In the genomic region with DNA sequence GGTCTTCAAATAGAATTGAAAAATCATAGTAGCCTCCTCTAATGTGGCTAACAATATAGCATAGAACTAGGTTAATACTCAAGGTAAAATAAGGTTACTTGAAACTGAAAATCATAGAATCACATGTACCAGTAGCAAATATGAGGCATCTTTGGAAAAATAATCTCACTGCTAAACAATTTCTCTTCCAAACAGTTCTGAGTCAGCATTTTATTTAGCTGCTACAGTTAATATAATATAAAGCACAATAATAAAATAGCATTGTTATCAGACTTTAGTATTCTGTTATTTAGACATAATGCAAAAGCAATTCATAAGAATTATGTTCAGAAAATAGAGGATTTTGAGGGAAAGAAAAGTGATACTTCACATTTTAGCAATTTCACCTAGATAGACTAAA, we compare ENCODE assay signal across 18 cellular contexts. TPM values are rescaled to one million over a fixed set of nuclear protein-coding genes. Genes with fewer than 3 reads are reported as not detected.
DNase-seq lines count a peak whose midpoint lies in the region; ATAC-seq, FAIRE-seq and TF ChIP-seq lines count a peak whose summit lies in the region.
"Had no signal": no experiment of that assay in that cellular context is flagged by ENCODE, and none has a peak within 500 bp of the region (broad histone marks: within the 10 kb centered on the region; RNA-seq: fewer than 3 reads in every experiment).

No MANE protein-coding gene starts in this region.

- TF ChIP-seq RAD21 in HepG2 (CRISPR knock-in tag; IDR thresholded peaks at IDR 0.05) (no peak), K562 (CRISPR knock-in tag; conservative IDR thresholded peaks at IDR 0.05 in 1 of 2, IDR thresholded peaks at IDR 0.05 in 1 of 2) (no peak)

- H3K4me2 ChIP-seq in HepG2 (ENCODE audit: low read depth, low read length) (no peak overlapping the region), K562 (ENCODE audit: insufficient read depth, low read length) (no peak overlapping the region)

- no peaks in the 10 kb centered on the region for H4K20me1 ChIP-seq in HepG2 (ENCODE audit: insufficient read depth, low read length)
- H4K20me1 ChIP-seq in K562 (replicated peaks; ENCODE audit: control insufficient read depth, insufficient read depth, low read length): no peaks in the 10 kb centered on the region

- H3K9me3 ChIP-seq in HepG2 (ENCODE audit: low read length) (no peaks in the 10 kb centered on the region), right lobe of liver (no peaks in the 10 kb centered on the region), T-helper 17 cell (ENCODE audit: control insufficient read depth, low read length, poor library complexity, severe bottlenecking) (no peaks in the 10 kb centered on the region), K562 (replicated peaks; ENCODE audit: control insufficient read depth, insufficient read depth, low read depth, low read length) (no peaks in the 10 kb centered on the region)

- CTCF ChIA-PET in HepG2 (lab: Yijun Ruan, JAX; ENCODE audit: low intra/inter-chr PET ratio, low total read pairs): no interaction called here
- CTCF ChIA-PET in K562 (lab: Yijun Ruan, JAX; ENCODE audit: low intra/inter-chr PET ratio): no interaction called here
- CTCF ChIA-PET in activated CD8-positive, alpha-beta memory T cell treated with anti-CD3 and anti-CD28 coated beads, Interleukin-2, amount 10 ng/mL, durations not matched to agents 7 days and 5 days (lab: Charles Lee): interaction anchor here (1.3 kb wide), 1 partner anchor 13 kb away, joined by 3 read pairs; no protein-coding TSS in a partner anchor

- in situ Hi-C loops in HepG2 (cut with HindIII; ENCODE audit: extremely low pct_ligation_motif_present, low pct_unique_long_range_greater_than_20kb) (no loop called here), K562 (cut with MboI) (loop anchor here (10.0 kb wide), 1 partner anchor 1396 kb away; no protein-coding TSS in a partner anchor)

- H3K27ac ChIP-seq in HepG2 (ENCODE audit: extremely low read length, insufficient read depth, low read length) (no peak overlapping the region), right lobe of liver (no peak overlapping the region), K562 (ENCODE audit: extremely low read depth, low read depth, low read length) (no peak overlapping the region)
- H3K27ac ChIP-seq: 22Rv1, GM23248 had no signal

- no peak overlapping the region for H3K4me3 Mint-ChIP-seq in T-helper 17 cell
- H3K4me3 Mint-ChIP-seq in activated T-cell treated with anti-CD3 and anti-CD28 coated beads, Interleukin-2, amount 50 U/mL, for 24 hours: no peak overlapping the region
- H3K4me3 Mint-ChIP-seq in activated CD8-positive, alpha-beta memory T cell treated with anti-CD3 and anti-CD28 coated beads, Interleukin-2, amount 10 ng/mL, durations not matched to agents 7 days and 5 days: no peak overlapping the region
- H3K4me3 Mint-ChIP-seq: CD4-positive, alpha-beta memory T cell had no signal

- peak overlapping the region; percentile 2 for H3K27ac Mint-ChIP-seq in T-helper 17 cell
- H3K27ac Mint-ChIP-seq in activated T-cell treated with anti-CD3 and anti-CD28 coated beads, Interleukin-2, amount 50 U/mL, for 24 hours: no peak overlapping the region
- no peak overlapping the region for H3K27ac Mint-ChIP-seq in activated CD8-positive, alpha-beta memory T cell treated with anti-CD3 and anti-CD28 coated beads, Interleukin-2, amount 10 ng/mL, durations not matched to agents 7 days and 5 days

- intact Hi-C loops in HepG2 (cut with micrococcal nuclease; ENCODE audit: unreplicated experiment): no loop called here
- intact Hi-C loops in right lobe of liver (cut with DNase I): no loop called here
- intact Hi-C loops in K562 (cut with micrococcal nuclease): no loop called here

- H3K9me3 Mint-ChIP-seq in activated T-cell treated with anti-CD3 and anti-CD28 coated beads, Interleukin-2, amount 50 U/mL, for 24 hours: no peaks in the 10 kb centered on the region
- H3K9me3 Mint-ChIP-seq in activated CD8-positive, alpha-beta memory T cell treated with anti-CD3 and anti-CD28 coated beads, Interleukin-2, amount 10 ng/mL, durations not matched to agents 7 days and 5 days (ENCODE audit: low read depth): no peaks in the 10 kb centered on the region
- H3K9me3 Mint-ChIP-seq: CD4-positive, alpha-beta memory T cell had no signal

- H3K9me1 ChIP-seq in K562 (ENCODE audit: control insufficient read depth, insufficient read depth, low read length): no peaks in the 10 kb centered on the region

- peaks cover 5% of the 10 kb centered on the region for H3K4me1 Mint-ChIP-seq in T-helper 17 cell
- peaks cover 6% of the 10 kb centered on the region for H3K4me1 Mint-ChIP-seq in activated T-cell treated with anti-CD3 and anti-CD28 coated beads, Interleukin-2, amount 50 U/mL, for 24 hours (ENCODE audit: low read depth)
- peaks cover 2% of the 10 kb centered on the region for H3K4me1 Mint-ChIP-seq in activated CD8-positive, alpha-beta memory T cell treated with anti-CD3 and anti-CD28 coated beads, Interleukin-2, amount 10 ng/mL, durations not matched to agents 7 days and 5 days

- BruUV-seq in HepG2 (replicated peaks; lab: Mats Ljungman, UMichigan) (no TSS peak), K562 (replicated peaks; lab: Mats Ljungman, UMichigan) (no TSS peak)

- no peak overlapping the region for H3K9ac ChIP-seq in HepG2 (ENCODE audit: insufficient read depth, low read depth, low read length)
- no peak overlapping the region for H3K9ac ChIP-seq in K562 (ENCODE audit: insufficient read depth in 1 of 2, low read depth in 2 of 2, low read length in 2 of 2)
- H3K9ac ChIP-seq: GM23248 had no signal

- H2AFZ ChIP-seq in HepG2 (ENCODE audit: low read length): no peak overlapping the region
- H2AFZ ChIP-seq in K562 (ENCODE audit: low read depth, low read length): no peak overlapping the region
- H2AFZ ChIP-seq: GM23248 had no signal

- POLR2A ChIA-PET in HepG2 (lab: Yijun Ruan, JAX) (no interaction called here), K562 (lab: Yijun Ruan, JAX) (no interaction called here)

- no peak overlapping the region for H3K4me3 ChIP-seq in HepG2 (replicated peaks in 1 of 3; ENCODE audit: insufficient read depth in 1 of 3, low read depth in 2 of 3, low read length in 3 of 3)
- no peak overlapping the region for H3K4me3 ChIP-seq in right lobe of liver
- H3K4me3 ChIP-seq in K562: no peak overlapping the region
- H3K4me3 ChIP-seq: GM23248 had no signal

- TF ChIP-seq POLR2A in HepG2 (IDR thresholded peaks at IDR 0.05; ENCODE audit: insufficient read depth in 1 of 2, low read depth in 2 of 2, low read length in 2 of 2): no peak
- no peak for TF ChIP-seq POLR2A in right lobe of liver (IDR thresholded peaks at IDR 0.05)
- no peak for TF ChIP-seq POLR2A in K562 (conservative IDR thresholded peaks at IDR 0.05)

- H3K27me3 ChIP-seq in HepG2 (ENCODE audit: control insufficient read depth in 1 of 2, insufficient read depth in 2 of 2, low read length in 2 of 2) (no peaks in the 10 kb centered on the region), right lobe of liver (no peaks in the 10 kb centered on the region), K562 (ENCODE audit: control insufficient read depth in 2 of 2, insufficient read depth in 2 of 2, low read length in 2 of 2) (no peaks in the 10 kb centered on the region)

- H3K79me2 ChIP-seq in HepG2 (ENCODE audit: insufficient read depth, low read length) (no peaks in the 10 kb centered on the region), K562 (ENCODE audit: control insufficient read depth, insufficient read depth, low read length) (no peaks in the 10 kb centered on the region)

- no peaks in the 10 kb centered on the region for H3K27me3 Mint-ChIP-seq in T-helper 17 cell
- H3K27me3 Mint-ChIP-seq in activated T-cell treated with anti-CD3 and anti-CD28 coated beads, Interleukin-2, amount 50 U/mL, for 24 hours: no peaks in the 10 kb centered on the region
- H3K27me3 Mint-ChIP-seq in activated CD8-positive, alpha-beta memory T cell treated with anti-CD3 and anti-CD28 coated beads, Interleukin-2, amount 10 ng/mL, durations not matched to agents 7 days and 5 days: no peaks in the 10 kb centered on the region
- H3K27me3 Mint-ChIP-seq: CD4-positive, alpha-beta memory T cell had no signal

- ATAC-seq in HepG2: no peak
- no peak for ATAC-seq in right lobe of liver
- no peak for ATAC-seq in T-helper 17 cell
- no peak for ATAC-seq in K562
- ATAC-seq in HG02763 (IDR thresholded peaks at IDR 0.05; ENCODE audit: unreplicated experiment): no peak
- no peak for ATAC-seq in activated CD8-positive, alpha-beta memory T cell treated with anti-CD3 and anti-CD28 coated beads, Interleukin-2, amount 10 ng/mL, durations not matched to agents 7 days and 5 days

- no peak for TF ChIP-seq EP300 in HepG2 (IDR thresholded peaks at IDR 0.05; ENCODE audit: low read depth in 2 of 2, low read length in 2 of 2)
- no peak for TF ChIP-seq EP300 in HepG2 (CRISPR knock-in tag; IDR thresholded peaks at IDR 0.05; ENCODE audit: borderline replicate concordance)
- TF ChIP-seq EP300 in K562 (IDR thresholded peaks at IDR 0.05; ENCODE audit: low read length): no peak

- FAIRE-seq in HepG2 (lab: Jason Lieb, UNC): no peak
- FAIRE-seq in K562 (lab: Jason Lieb, UNC): no peak
- FAIRE-seq: H1 had no signal

- no peak for DNase-seq in HepG2 (ENCODE audit: low spot score)
- no peak for DNase-seq in right lobe of liver
- no peak for DNase-seq in T-helper 17 cell
- no peak for DNase-seq in K562 (ENCODE audit: extremely low read depth in 1 of 4, low spot score in 3 of 4)
- no peak for DNase-seq in activated T-cell treated with anti-CD3 and anti-CD28 coated beads, Interleukin-2, amount 50 U/mL, for 24 hours
- DNase-seq in activated CD8-positive, alpha-beta memory T cell treated with anti-CD3 and anti-CD28 coated beads, Interleukin-2, amount 10 ng/mL, durations not matched to agents 7 days and 5 days: no peak
- DNase-seq: C1 segment of cervical spinal cord; Calu3; CD4-positive, alpha-beta memory T cell; COR-L47; DMS153; DND-41; GM23248; H7; HCEC 1CT had no signal

- H3K36me3 Mint-ChIP-seq in T-helper 17 cell (ENCODE audit: low read depth): no peaks in the 10 kb centered on the region
- H3K36me3 Mint-ChIP-seq in activated T-cell treated with anti-CD3 and anti-CD28 coated beads, Interleukin-2, amount 50 U/mL, for 24 hours (ENCODE audit: low read depth): peaks cover 77% of the 10 kb centered on the region
- peaks cover 49% of the 10 kb centered on the region for H3K36me3 Mint-ChIP-seq in activated CD8-positive, alpha-beta memory T cell treated with anti-CD3 and anti-CD28 coated beads, Interleukin-2, amount 10 ng/mL, durations not matched to agents 7 days and 5 days

- TF ChIP-seq CTCF in HepG2 (CRISPR knock-in tag; IDR thresholded peaks at IDR 0.05) (no peak), right lobe of liver (IDR thresholded peaks at IDR 0.05) (no peak), K562 (IDR thresholded peaks at IDR 0.05 in 2 of 3, conservative IDR thresholded peaks at IDR 0.05 in 1 of 3; ENCODE audit: insufficient read depth in 2 of 3, low read depth in 1 of 3, low read length in 3 of 3) (no peak)

- H3K36me3 ChIP-seq in HepG2 (replicated peaks in 1 of 2; ENCODE audit: control insufficient read depth in 1 of 2, insufficient read depth in 2 of 2, low read length in 2 of 2) (peaks cover 9 to 33% of the 10 kb centered on the region in 2 experiments), right lobe of liver (peaks cover 0 to 20% (median 0%) of the 10 kb centered on the region in 4 donors), K562 (ENCODE audit: control insufficient read depth, insufficient read depth, low read length) (peaks cover 24% of the 10 kb centered on the region; the same call in 2 of the 3 replicates)

- no peaks in the 10 kb centered on the region for H3K4me1 ChIP-seq in HepG2 (ENCODE audit: insufficient read depth, low read length)
- H3K4me1 ChIP-seq in right lobe of liver: no peaks in the 10 kb centered on the region
- H3K4me1 ChIP-seq in K562 (replicated peaks in 1 of 2; ENCODE audit: control insufficient read depth in 2 of 2, insufficient read depth in 2 of 2, low read length in 2 of 2): no peaks in the 10 kb centered on the region

RNA-seq across cellular contexts. Expression of gene ERO1A, which starts 35.0 kb away (rescaled TPM):
- total RNA-seq in HepG2 (2016; rRNA removed; fragmentation: Illumina TruSeq; extraction: Trizol) (39.5 and 60.3 TPM in 2 replicates), right lobe of liver (100 to 1,000 TPM in 1 of 6 experiments, 10 to 100 TPM in 5; 31.2 to 162 (median 37.9) TPM), T-helper 17 cell (10 to 100 TPM; 90.6 to 92.6 TPM), K562 (2014; rRNA removed) (27.6 and 31.8 TPM in 2 replicates), K562 (2014; rRNA removed; fragmentation: Illumina TruSeq; extraction: Trizol) (30.9 and 33.5 TPM in 2 replicates), K562 (2015; rRNA removed; fragmentation: Illumina TruSeq; extraction: Trizol) (33.9 and 37.1 TPM in 2 replicates), K562 (2021) (41.4 and 46.2 TPM in 2 replicates)
- 11.0 and 16.4 TPM in 2 replicates for total RNA-seq in HepG2 (2016; cell fraction: cytosol; rRNA removed; fragmentation: Illumina TruSeq; extraction: Trizol; ENCODE audit: low read depth)
- total RNA-seq in HepG2 (2016; cell fraction: insoluble cytoplasmic fraction; rRNA removed; fragmentation: Illumina TruSeq; extraction: Trizol): 39.4 and 62.3 TPM in 2 replicates
- 36.2 and 41.2 TPM in 2 replicates for total RNA-seq in HepG2 (2016; cell fraction: membrane; rRNA removed; fragmentation: Illumina TruSeq; extraction: Trizol)
- total RNA-seq in HepG2 (2016; cell fraction: nucleus; rRNA removed; fragmentation: Illumina TruSeq; extraction: Trizol): 68.5 and 75.0 TPM in 2 replicates
- polyA plus RNA-seq in HepG2 (2011; rRNA removed) (110 and 137 TPM in 2 replicates), K562 (2011; rRNA removed) (40.9 and 44.6 TPM in 2 replicates), K562 (2014; fragmentation: Illumina TruSeq; extraction: Trizol) (19.9 and 25.1 TPM in 2 replicates), K562 (2014; fragmentation: Nextera tagmentation; extraction: Ambion mirVana) (10 to 100 TPM; 11.0 to 22.3 TPM), K562 (2014; rRNA removed) (23.9 and 27.2 TPM in 2 replicates)
- polyA plus RNA-seq in HepG2 (2011; cell fraction: cytosol; rRNA removed): 61.7 and 85.2 TPM in 2 replicates
- 36.3 and 40.5 TPM in 2 replicates for polyA plus RNA-seq in HepG2 (2011; cell fraction: nucleus; rRNA removed)
- polyA plus RNA-seq in HepG2 (2012): 77.7 and 120 TPM in 2 replicates
- polyA plus RNA-seq in HepG2 (2016; cell fraction: cytosol; fragmentation: Illumina TruSeq; extraction: Trizol; ENCODE audit: low read depth): 10.9 and 16.5 TPM in 2 replicates
- 34.8 and 35.0 TPM in 2 replicates for polyA plus RNA-seq in HepG2 (2016; cell fraction: insoluble cytoplasmic fraction; fragmentation: Illumina TruSeq; extraction: Trizol; ENCODE audit: low read depth)
- 19.1 and 21.8 TPM in 2 replicates for polyA plus RNA-seq in HepG2 (2016; cell fraction: membrane; fragmentation: Illumina TruSeq; extraction: Trizol; ENCODE audit: low read depth)
- polyA plus RNA-seq in HepG2 (2016; cell fraction: nucleus; fragmentation: Illumina TruSeq; extraction: Trizol; ENCODE audit: insufficient read depth, low read depth): 70.3 and 77.8 TPM in 2 replicates
- 16.0 and 42.3 TPM in 2 replicates for polyA minus RNA-seq in HepG2 (2011; rRNA and poly(A)+ RNA removed; ENCODE audit: low replicate concordance)
- polyA minus RNA-seq in HepG2 (2011; cell fraction: cytosol; rRNA and poly(A)+ RNA removed): 97.0 and 156 TPM in 2 replicates
- polyA minus RNA-seq in HepG2 (2011; cell fraction: nucleus; rRNA and poly(A)+ RNA removed): 90.4 and 99.5 TPM in 2 replicates
- 44.4 and 105 TPM in 2 replicates for total RNA-seq in K562 (2011; cell fraction: chromatin; rRNA removed; ENCODE audit: low replicate concordance)
- total RNA-seq in K562 (2011; cell fraction: nucleolus; rRNA removed): 25.5 and 28.2 TPM in 2 replicates
- total RNA-seq in K562 (2011; cell fraction: nucleoplasm; rRNA removed): 50.2 and 68.8 TPM in 2 replicates
- 14.1 and 25.6 TPM in 2 replicates for polyA plus RNA-seq in K562 (2011; cell fraction: cytosol; rRNA removed)
- 7.9 and 12.7 TPM in 2 replicates for polyA plus RNA-seq in K562 (2011; cell fraction: nucleus; rRNA removed)
- 17.0 and 18.1 TPM in 2 replicates for polyA plus RNA-seq in K562 (2012)
- polyA minus RNA-seq in K562 (2011; rRNA and poly(A)+ RNA removed): 45.9 and 55.6 TPM in 2 replicates
- 19.6 and 35.3 TPM in 2 replicates for polyA minus RNA-seq in K562 (2011; cell fraction: cytosol; rRNA and poly(A)+ RNA removed)
- polyA minus RNA-seq in K562 (2011; cell fraction: nucleus; rRNA and poly(A)+ RNA removed): 10.8 and 17.7 TPM in 2 replicates
- 100 to 1,000 TPM; 167 to 183 TPM for total RNA-seq in activated CD8-positive, alpha-beta memory T cell treated with anti-CD3 and anti-CD28 coated beads, Interleukin-2, amount 10 ng/mL, durations not matched to agents 7 days and 5 days

RNA-seq across cellular contexts. Expression of gene PSMC6, which starts 46.7 kb away (rescaled TPM):
- total RNA-seq in HepG2 (2016; rRNA removed; fragmentation: Illumina TruSeq; extraction: Trizol) (210 and 318 TPM in 2 replicates), right lobe of liver (10 to 100 TPM; 40.7 to 63.0 (median 51.3) TPM), T-helper 17 cell (100 to 1,000 TPM; 110 to 117 TPM), K562 (2014; rRNA removed) (106 and 130 TPM in 2 replicates), K562 (2014; rRNA removed; fragmentation: Illumina TruSeq; extraction: Trizol) (182 and 213 TPM in 2 replicates), K562 (2015; rRNA removed; fragmentation: Illumina TruSeq; extraction: Trizol) (204 and 218 TPM in 2 replicates), K562 (2021) (85.9 and 91.4 TPM in 2 replicates)
- total RNA-seq in HepG2 (2016; cell fraction: cytosol; rRNA removed; fragmentation: Illumina TruSeq; extraction: Trizol; ENCODE audit: low read depth): 30.8 and 32.7 TPM in 2 replicates
- total RNA-seq in HepG2 (2016; cell fraction: insoluble cytoplasmic fraction; rRNA removed; fragmentation: Illumina TruSeq; extraction: Trizol): 209 and 319 TPM in 2 replicates
- total RNA-seq in HepG2 (2016; cell fraction: membrane; rRNA removed; fragmentation: Illumina TruSeq; extraction: Trizol): 43.6 and 56.6 TPM in 2 replicates
- total RNA-seq in HepG2 (2016; cell fraction: nucleus; rRNA removed; fragmentation: Illumina TruSeq; extraction: Trizol): 147 and 149 TPM in 2 replicates
- polyA plus RNA-seq in HepG2 (2011; rRNA removed) (67.6 and 90.0 TPM in 2 replicates), K562 (2011; rRNA removed) (110 and 165 TPM in 2 replicates), K562 (2014; fragmentation: Illumina TruSeq; extraction: Trizol) (180 and 209 TPM in 2 replicates), K562 (2014; fragmentation: Nextera tagmentation; extraction: Ambion mirVana) (100 to 1,000 TPM; 214 to 224 TPM), K562 (2014; rRNA removed) (138 and 153 TPM in 2 replicates)
- polyA plus RNA-seq in HepG2 (2011; cell fraction: cytosol; rRNA removed): 24.7 and 40.4 TPM in 2 replicates
- 53.1 and 74.3 TPM in 2 replicates for polyA plus RNA-seq in HepG2 (2011; cell fraction: nucleus; rRNA removed)
- 74.5 and 94.0 TPM in 2 replicates for polyA plus RNA-seq in HepG2 (2012)
- polyA plus RNA-seq in HepG2 (2016; cell fraction: cytosol; fragmentation: Illumina TruSeq; extraction: Trizol; ENCODE audit: low read depth): 13.4 and 15.5 TPM in 2 replicates
- 268 and 281 TPM in 2 replicates for polyA plus RNA-seq in HepG2 (2016; cell fraction: insoluble cytoplasmic fraction; fragmentation: Illumina TruSeq; extraction: Trizol; ENCODE audit: low read depth)
- 23.4 and 27.8 TPM in 2 replicates for polyA plus RNA-seq in HepG2 (2016; cell fraction: membrane; fragmentation: Illumina TruSeq; extraction: Trizol; ENCODE audit: low read depth)
- 186 and 191 TPM in 2 replicates for polyA plus RNA-seq in HepG2 (2016; cell fraction: nucleus; fragmentation: Illumina TruSeq; extraction: Trizol; ENCODE audit: insufficient read depth, low read depth)
- 23.9 and 42.3 TPM in 2 replicates for polyA minus RNA-seq in HepG2 (2011; rRNA and poly(A)+ RNA removed; ENCODE audit: low replicate concordance)
- polyA minus RNA-seq in HepG2 (2011; cell fraction: cytosol; rRNA and poly(A)+ RNA removed): 40.4 and 47.9 TPM in 2 replicates
- polyA minus RNA-seq in HepG2 (2011; cell fraction: nucleus; rRNA and poly(A)+ RNA removed): 156 and 191 TPM in 2 replicates
- 73.2 and 194 TPM in 2 replicates for total RNA-seq in K562 (2011; cell fraction: chromatin; rRNA removed; ENCODE audit: low replicate concordance)
- 41.5 and 55.9 TPM in 2 replicates for total RNA-seq in K562 (2011; cell fraction: nucleolus; rRNA removed)
- 90.8 and 128 TPM in 2 replicates for total RNA-seq in K562 (2011; cell fraction: nucleoplasm; rRNA removed)
- polyA plus RNA-seq in K562 (2011; cell fraction: cytosol; rRNA removed): 18.4 and 48.7 TPM in 2 replicates
- 40.3 and 61.3 TPM in 2 replicates for polyA plus RNA-seq in K562 (2011; cell fraction: nucleus; rRNA removed)
- polyA plus RNA-seq in K562 (2012): 67.7 and 85.2 TPM in 2 replicates
- polyA minus RNA-seq in K562 (2011; rRNA and poly(A)+ RNA removed): 149 and 164 TPM in 2 replicates
- 44.8 and 53.0 TPM in 2 replicates for polyA minus RNA-seq in K562 (2011; cell fraction: cytosol; rRNA and poly(A)+ RNA removed)
- 52.0 and 99.1 TPM in 2 replicates for polyA minus RNA-seq in K562 (2011; cell fraction: nucleus; rRNA and poly(A)+ RNA removed)
- 10 to 100 TPM; 77.3 to 92.4 TPM for total RNA-seq in activated CD8-positive, alpha-beta memory T cell treated with anti-CD3 and anti-CD28 coated beads, Interleukin-2, amount 10 ng/mL, durations not matched to agents 7 days and 5 days

Comparison
In these comparisons a context has a peak if more than half of its experiments do, and no peak if none do; other contexts are left out.
1. Of the 241 proteins assayed by ChIP-seq in both HepG2 and K562: peak only in HepG2: none; only in K562: MAFG; in both: MAFF and MAFK; in neither: 238.